Comparison of ENCODE assay signal across 12 cellular contexts in the genomic region with DNA sequence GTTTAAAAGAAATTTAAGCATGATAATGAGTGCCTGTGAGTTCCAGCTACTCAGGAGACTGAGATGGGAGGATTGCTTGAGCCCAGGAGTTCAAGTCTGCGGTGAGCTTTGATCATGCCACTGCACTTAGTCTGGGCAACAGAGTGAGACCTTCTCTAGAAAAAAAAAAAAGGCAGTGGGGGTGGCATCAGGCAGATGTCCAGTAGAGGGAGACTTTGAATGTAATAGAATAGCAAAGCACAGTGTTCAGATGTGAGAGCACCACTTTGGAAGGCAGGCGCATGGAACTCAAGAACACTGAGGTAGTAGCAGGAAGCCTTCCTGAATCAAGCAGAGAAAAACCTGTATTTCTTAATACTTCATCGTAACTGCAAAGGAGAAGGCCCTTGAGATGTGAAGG.
DNase-seq lines count a peak whose midpoint lies in the region; ATAC-seq, FAIRE-seq and TF ChIP-seq lines count a peak whose summit lies in the region.
"Had no signal": no experiment of that assay in that cellular context is flagged by ENCODE, and none has a peak within 500 bp of the region (broad histone marks: within the 10 kb centered on the region; RNA-seq: fewer than 3 reads in every experiment).

No MANE protein-coding gene starts in this region.

- TF ChIP-seq POLR2A in A549 (IDR thresholded peaks at IDR 0.05; ENCODE audit: low read length) (no peak), NB4 (IDR thresholded peaks at IDR 0.05; ENCODE audit: extremely low read depth, insufficient read length) (no peak), GM12878 (IDR thresholded peaks at IDR 0.05; ENCODE audit: low read depth, low read length) (no peak)

- DNase-seq in A549 (ENCODE audit: low read depth in 1 of 2, low spot score in 1 of 2) (peak; percentile 1 to 18), GM10266 (ENCODE audit: extremely low spot score) (no peak), NB4 (ENCODE audit: low read depth) (peak; percentile 10), GM12878 (ENCODE audit: low read depth, low spot score) (no peak), NCI-H187 (lab: John Stamatoyannopoulos, UW) (no peak), pancreas (no peak), cardiac septum (ENCODE audit: low spot score) (no peak)
- DNase-seq: CD4-positive, alpha-beta memory T cell; esophagus squamous epithelium; NCI-H748 treated with DMSO at 0.1 percent for 48 hours; stimulated activated naive CD4-positive, alpha-beta T cell had no signal

- H3K4me1 ChIP-seq in A549 (no peaks in the 10 kb centered on the region), GM12878 (ENCODE audit: control insufficient read depth, insufficient read depth, low read length) (no peaks in the 10 kb centered on the region), pancreas (peaks cover 0 to 4% (median 0%) of the 10 kb centered on the region in 3 donors)
- H3K4me1 ChIP-seq: esophagus squamous epithelium had no signal

- H3K9ac ChIP-seq in GM12878 (ENCODE audit: control insufficient read depth, insufficient read depth, low read length): no peak overlapping the region

- H3K27me3 ChIP-seq in GM12878 (replicated peaks in 1 of 2; ENCODE audit: control insufficient read depth in 2 of 2, insufficient read depth in 2 of 2, low read length in 1 of 2): no peaks in the 10 kb centered on the region
- no peaks in the 10 kb centered on the region for H3K27me3 ChIP-seq in pancreas
- H3K27me3 ChIP-seq: esophagus squamous epithelium had no signal

- H3K27ac ChIP-seq in A549 (no peak overlapping the region), GM12878 (ENCODE audit: control insufficient read depth, insufficient read depth) (no peak overlapping the region), pancreas (no peak overlapping the region)
- H3K27ac ChIP-seq: esophagus squamous epithelium had no signal

- TF ChIP-seq RAD21 in A549 (conservative IDR thresholded peaks at IDR 0.05 in 1 of 2, IDR thresholded peaks at IDR 0.05 in 1 of 2) (peak in 1 of 2 experiments; percentile 18; a peak in 1 of 5 replicates), GM12878 (IDR thresholded peaks at IDR 0.05; ENCODE audit: insufficient read depth, low read depth, low read length) (peak; percentile 52)

- TF ChIP-seq EP300 in A549 (IDR thresholded peaks at IDR 0.05) (no peak), GM12878 (IDR thresholded peaks at IDR 0.05; ENCODE audit: borderline replicate concordance in 1 of 2, control insufficient read depth in 1 of 2, low read depth in 2 of 2, low read length in 2 of 2) (no peak)

- BruUV-seq in GM12878 (replicated peaks; lab: Mats Ljungman, UMichigan): no TSS peak

- H3K4me3 ChIP-seq in A549: no peak overlapping the region
- H3K4me3 ChIP-seq in NB4 (ENCODE audit: low read depth, low read length): no peak overlapping the region
- H3K4me3 ChIP-seq in GM12878: no peak overlapping the region
- H3K4me3 ChIP-seq in pancreas: no peak overlapping the region
- H3K4me3 ChIP-seq: esophagus squamous epithelium had no signal

- H2AFZ ChIP-seq in GM12878 (ENCODE audit: control insufficient read depth, low read depth, low read length): no peak overlapping the region

- H4K20me1 ChIP-seq in GM12878 (ENCODE audit: control insufficient read depth, insufficient read depth): no peaks in the 10 kb centered on the region

- RAD21 ChIA-PET in GM12878 (lab: Charles Lee; ENCODE audit: unreplicated experiment): interaction anchor here (0.7 kb wide), 1 partner anchor 28 kb away, joined by 3 read pairs; no protein-coding TSS in a partner anchor

- POLR2A ChIA-PET in A549 (lab: Yijun Ruan, JAX): no interaction called here
- POLR2A ChIA-PET in GM12878 (lab: Charles Lee): no interaction called here

- H3K4me2 ChIP-seq in A549: no peak overlapping the region
- H3K4me2 ChIP-seq in GM12878 (ENCODE audit: control insufficient read depth, insufficient read depth): no peak overlapping the region

- no peaks in the 10 kb centered on the region for H3K36me3 ChIP-seq in GM12878 (ENCODE audit: control insufficient read depth in 2 of 2, insufficient read depth in 2 of 2, low read length in 1 of 2)
- no peaks in the 10 kb centered on the region for H3K36me3 ChIP-seq in pancreas
- H3K36me3 ChIP-seq: esophagus squamous epithelium had no signal

- H3K79me2 ChIP-seq in GM12878 (ENCODE audit: control insufficient read depth, insufficient read depth, low read length): no peaks in the 10 kb centered on the region

- H3K9me3 ChIP-seq in A549 (no peaks in the 10 kb centered on the region), GM12878 (replicated peaks; ENCODE audit: control insufficient read depth, insufficient read depth, low read length) (no peaks in the 10 kb centered on the region), pancreas (no peaks in the 10 kb centered on the region)
- H3K9me3 ChIP-seq: esophagus squamous epithelium had no signal

- in situ Hi-C loops in GM12878 (cut with MboI): no loop called here

- CTCF ChIA-PET in A549 (lab: Yijun Ruan, JAX) (interaction anchor here (0.6 to 1.3 kb wide), 4 partner anchors 21 to 782 kb away, joined by 3 to 4 read pairs (median 4); no protein-coding TSS in a partner anchor), GM12878 (lab: Yijun Ruan, JAX) (interaction anchor here (0.6 to 1.1 kb wide), 2 partner anchors 96 to 823 kb away, joined by 3 to 5 read pairs; no protein-coding TSS in a partner anchor)

- intact Hi-C loops in GM12878 (cut with micrococcal nuclease; ENCODE audit: unreplicated experiment) (loop anchor here (10.0 kb wide), 1 partner anchor 208 kb away; no protein-coding TSS in a partner anchor), pancreas (cut with DNase I) (no loop called here), cardiac septum (cut with DNase I) (no loop called here)

- SMC1A ChIA-PET in GM12878 (lab: Charles Lee; ENCODE audit: uncharacterized antibody, unreplicated experiment): no interaction called here

- TF ChIP-seq CTCF in A549 (IDR thresholded peaks at IDR 0.05): no peak
- TF ChIP-seq CTCF in GM10266 (IDR thresholded peaks at IDR 0.05; ENCODE audit: control insufficient read depth, insufficient read depth, low read depth, missing control alignments): peak; percentile 19
- TF ChIP-seq CTCF in NB4 (IDR thresholded peaks at IDR 0.05; ENCODE audit: low read depth, low read length): no peak
- peak; percentile 25 to 40 (median 29); a peak in 5 of 6 replicates for TF ChIP-seq CTCF in GM12878 (IDR thresholded peaks at IDR 0.05 in 2 of 3, conservative IDR thresholded peaks at IDR 0.05 in 1 of 3; ENCODE audit: control insufficient read depth in 2 of 3, extremely low read depth in 1 of 3, insufficient read depth in 1 of 3, low read depth in 3 of 3, low read length in 3 of 3)
- TF ChIP-seq CTCF in pancreas (IDR thresholded peaks at IDR 0.05): no peak

- ATAC-seq in A549 (peak; percentile 56 to 73; a peak in 4 of 6 replicates), GM12878 (peak; percentile 76), HG03457 (IDR thresholded peaks at IDR 0.05; ENCODE audit: unreplicated experiment) (no peak), pancreas (no peak)

- WGBS in A549 (ENCODE audit: missing lambda C conversion rate): 57% methylated on average over 3 of the region's 3 CpGs
- 74% methylated on average over 3 of the region's 3 CpGs for WGBS in GM12878 (ENCODE audit: insufficient coverage, insufficient replicate concordance, low lambda C conversion rate, missing lambda C conversion rate)
- WGBS in pancreas, 2 donors: 79 to 93% methylated on average over 3 of the region's 3 CpGs

- FAIRE-seq in A549 (lab: Jason Lieb, UNC): no peak
- FAIRE-seq in GM12878 (lab: Jason Lieb, UNC): no peak
- no peak for FAIRE-seq in pancreas (lab: Jason Lieb, UNC)

TF ChIP-seq in A549, 52 proteins besides CTCF, POLR2A, EP300 and RAD21 (continues in another document):
- TF ChIP-seq RFX5 (IDR thresholded peaks at IDR 0.05): no peak
- TF ChIP-seq ZFP36 (IDR thresholded peaks at IDR 0.05; ENCODE audit: borderline replicate concordance, partially characterized antibody): no peak
- TF ChIP-seq SREBF2 (IDR thresholded peaks at IDR 0.05): no peak
- TF ChIP-seq, protein P1, sequence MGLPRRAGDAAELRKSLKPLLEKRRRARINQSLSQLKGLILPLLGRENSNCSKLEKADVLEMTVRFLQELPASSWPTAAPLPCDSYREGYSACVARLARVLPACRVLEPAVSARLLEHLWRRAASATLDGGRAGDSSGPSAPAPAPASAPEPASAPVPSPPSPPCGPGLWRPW (IDR thresholded peaks at IDR 0.05): no peak
- TF ChIP-seq, protein P2, sequence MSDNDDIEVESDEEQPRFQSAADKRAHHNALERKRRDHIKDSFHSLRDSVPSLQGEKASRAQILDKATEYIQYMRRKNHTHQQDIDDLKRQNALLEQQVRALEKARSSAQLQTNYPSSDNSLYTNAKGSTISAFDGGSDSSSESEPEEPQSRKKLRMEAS (IDR thresholded peaks at IDR 0.05): no peak
- no peak for TF ChIP-seq BHLHE40 (IDR thresholded peaks at IDR 0.05; ENCODE audit: low read depth, low read length)
- TF ChIP-seq, protein P3, sequence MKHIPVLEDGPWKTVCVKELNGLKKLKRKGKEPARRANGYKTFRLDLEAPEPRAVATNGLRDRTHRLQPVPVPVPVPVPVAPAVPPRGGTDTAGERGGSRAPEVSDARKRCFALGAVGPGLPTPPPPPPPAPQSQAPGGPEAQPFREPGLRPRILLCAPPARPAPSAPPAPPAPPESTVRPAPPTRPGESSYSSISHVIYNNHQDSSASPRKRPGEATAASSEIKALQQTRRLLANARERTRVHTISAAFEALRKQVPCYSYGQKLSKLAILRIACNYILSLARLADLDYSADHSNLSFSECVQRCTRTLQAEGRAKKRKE (CRISPR knock-in tag; IDR thresholded peaks at IDR 0.05; ENCODE audit: low read depth): no peak

TF ChIP-seq in GM12878, 131 proteins besides CTCF, POLR2A, EP300 and RAD21 (continues in another document):
- TF ChIP-seq CBX3 (IDR thresholded peaks at IDR 0.05; ENCODE audit: borderline replicate concordance, low read depth) (no peak), PAX5 (IDR thresholded peaks at IDR 0.05; ENCODE audit: borderline replicate concordance, low read depth, low read length) (no peak), JUND (IDR thresholded peaks at IDR 0.05; ENCODE audit: low read depth, low read length) (no peak), SMC3 (IDR thresholded peaks at IDR 0.05; ENCODE audit: borderline replicate concordance, low read length) (peak; percentile 16; the same call in 1 of the 2 replicates), ZNF384 (IDR thresholded peaks at IDR 0.05; ENCODE audit: borderline replicate concordance, low read depth, low read length) (peak; percentile 60; the same call in 1 of the 2 replicates)

Comparison
In these comparisons a context has a peak if more than half of its experiments do, and no peak if none do; other contexts are left out.
1. ATAC-seq: peak in A549 (2 of 2) and GM12878 (single experiment); none in HG03457 (single experiment) and pancreas (0 of 4).
2. DNase-seq: peak in A549 (2 of 2) and NB4 (single experiment); none in GM10266 (single experiment), GM12878 (single experiment), NCI-H187 (0 of 2), pancreas (0 of 6) and cardiac septum (single experiment).
3. CTCF ChIP-seq: peak in GM10266 (single experiment) and GM12878 (3 of 3); none in A549 (single experiment), NB4 (single experiment) and pancreas (0 of 4).
4. Of the 24 proteins assayed by ChIP-seq in both GM12878 and A549: peak only in GM12878: CTCF and SMC3; only in A549: none; in both: none; in neither: 21; mixed calls (peak in some experiments, not most) for 1.